In the genomic region with DNA sequence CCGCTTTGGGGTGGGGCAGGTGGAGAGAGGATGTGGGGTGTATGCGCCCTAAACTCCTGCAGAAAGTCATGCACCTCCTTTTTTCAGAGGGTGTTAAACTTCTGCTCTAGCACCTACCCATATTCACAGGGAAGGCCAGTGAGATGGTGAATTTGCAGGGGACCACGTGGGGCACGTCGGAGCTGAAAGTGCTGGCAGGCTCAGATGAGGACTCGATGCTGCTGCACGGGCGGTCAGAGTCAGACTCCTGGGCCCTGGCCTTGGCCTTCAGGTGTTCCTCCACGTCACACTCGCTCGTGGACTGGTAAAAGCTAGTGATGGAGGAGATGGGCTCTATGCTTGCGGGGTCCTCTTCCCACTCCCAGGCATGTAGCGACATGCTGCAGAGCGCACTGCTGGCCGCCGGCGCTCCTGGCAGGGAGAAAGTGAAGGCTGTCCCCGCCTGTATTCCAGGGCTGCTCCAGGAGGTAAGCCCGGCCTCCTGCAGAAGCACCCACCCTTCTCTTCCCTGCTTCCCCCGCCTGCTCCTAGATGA, we compare ENCODE assay signal across 9 cellular contexts. TPM values are rescaled to one million over a fixed set of nuclear protein-coding genes. Genes with fewer than 3 reads are reported as not detected.
A peak's percentile ranks its signal among the peaks of the same experiment; 100 is the strongest.
DNase-seq lines count a peak whose midpoint lies in the region; ATAC-seq and TF ChIP-seq lines count a peak whose summit lies in the region.
"Had no signal": no experiment of that assay in that cellular context is flagged by ENCODE, and none has a peak within 500 bp of the region (broad histone marks: within the 10 kb centered on the region; RNA-seq: fewer than 3 reads in every experiment).

No MANE protein-coding gene starts in this region.

- no peak overlapping the region for H3K27ac Mint-ChIP-seq in WTC11
- peak overlapping the region; percentile 77 for H3K27ac Mint-ChIP-seq in progenitor cell of endocrine pancreas

- H3K36me3 ChIP-seq in iPS-18a (ENCODE audit: control insufficient read depth, low read depth, low read length), result no peaks in the 10 kb centered on the region

- peak overlapping the region; percentile 29 for H3K9ac ChIP-seq in iPS-18a (ENCODE audit: low read length)

- H3K4me3 ChIP-seq in iPS-18a (ENCODE audit: low read length), result peak overlapping the region; percentile 55

- peaks cover 54% of the 10 kb centered on the region for H3K27me3 ChIP-seq in iPS-18a (ENCODE audit: control insufficient read depth, insufficient read depth, low read length)

- H3K9me3 ChIP-seq in iPS-18a (ENCODE audit: control insufficient read depth, low read depth, low read length), result no peaks in the 10 kb centered on the region

- H3K4me1 ChIP-seq in iPS-18a (ENCODE audit: control insufficient read depth, low read depth, low read length), result peaks cover 9% of the 10 kb centered on the region

- H3K9me3 Mint-ChIP-seq in WTC11 (peaks cover 6% of the 10 kb centered on the region), progenitor cell of endocrine pancreas (ENCODE audit: low read depth) (no peaks in the 10 kb centered on the region)

- H3K4me3 Mint-ChIP-seq in WTC11 (peak overlapping the region; percentile 77), progenitor cell of endocrine pancreas (ENCODE audit: low read depth) (peak overlapping the region; percentile 74)

- H3K4me1 Mint-ChIP-seq in WTC11 (peaks cover 16% of the 10 kb centered on the region), progenitor cell of endocrine pancreas (ENCODE audit: low read depth) (peaks cover 11% of the 10 kb centered on the region)

- CTCF ChIA-PET in WTC11 (lab: Charles Lee), result interaction anchor here (0.8 to 4.3 kb wide), 10 partner anchors 10 to 375 kb away, joined by 3 to 56 read pairs (median 5); partner anchors contain the start of gene RAB43

- DNase-seq in NCI-H526 (lab: John Stamatoyannopoulos, UW) (peak; percentile 57 to 74), NCI-H526 treated with DMSO at 0.1 percent for 48 hours (lab: John Stamatoyannopoulos, UW) (no peak), WTC11 (ENCODE audit: low spot score) (peak; percentile 41), progenitor cell of endocrine pancreas (ENCODE audit: low spot score, unreplicated experiment) (no peak), OCI-M2 (lab: John Stamatoyannopoulos, UW; ENCODE audit: unreplicated experiment) (no peak), H4 (ENCODE audit: low spot score) (no peak)

- TF ChIP-seq CTCF in WTC11 (IDR thresholded peaks at IDR 0.05) (no peak), progenitor cell of endocrine pancreas (IDR thresholded peaks at IDR 0.05; ENCODE audit: unreplicated experiment) (no peak)

- no peak overlapping the region for H3K27ac ChIP-seq in iPS-18a (ENCODE audit: low read length)

- peaks cover 65% of the 10 kb centered on the region for H3K27me3 Mint-ChIP-seq in WTC11 (ENCODE audit: low read depth)
- peaks cover 5% of the 10 kb centered on the region for H3K27me3 Mint-ChIP-seq in progenitor cell of endocrine pancreas

- H3K36me3 Mint-ChIP-seq in WTC11 (no peaks in the 10 kb centered on the region), progenitor cell of endocrine pancreas (ENCODE audit: insufficient read depth) (no peaks in the 10 kb centered on the region)

- ATAC-seq in WTC11 (peak; percentile 45), HG03571 (IDR thresholded peaks at IDR 0.05; ENCODE audit: unreplicated experiment) (no peak)

- POLR2A ChIA-PET in WTC11 (lab: Charles Lee), result interaction anchor here (0.6 to 1.6 kb wide), 3 partner anchors 53 to 253 kb away, joined by 3 to 4 read pairs (median 4); partner anchors contain the start of gene RAB43

TF ChIP-seq in WTC11, 78 proteins besides CTCF, POLR2A, EP300 and RAD21:
- TF ChIP-seq, protein P1, sequence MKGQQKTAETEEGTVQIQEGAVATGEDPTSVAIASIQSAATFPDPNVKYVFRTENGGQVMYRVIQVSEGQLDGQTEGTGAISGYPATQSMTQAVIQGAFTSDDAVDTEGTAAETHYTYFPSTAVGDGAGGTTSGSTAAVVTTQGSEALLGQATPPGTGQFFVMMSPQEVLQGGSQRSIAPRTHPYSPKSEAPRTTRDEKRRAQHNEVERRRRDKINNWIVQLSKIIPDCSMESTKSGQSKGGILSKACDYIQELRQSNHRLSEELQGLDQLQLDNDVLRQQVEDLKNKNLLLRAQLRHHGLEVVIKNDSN (CRISPR knock-in tag; IDR thresholded peaks at IDR 0.05), result peak; percentile 65; the same call in 1 of the 2 replicates
- TF ChIP-seq, protein P2, sequence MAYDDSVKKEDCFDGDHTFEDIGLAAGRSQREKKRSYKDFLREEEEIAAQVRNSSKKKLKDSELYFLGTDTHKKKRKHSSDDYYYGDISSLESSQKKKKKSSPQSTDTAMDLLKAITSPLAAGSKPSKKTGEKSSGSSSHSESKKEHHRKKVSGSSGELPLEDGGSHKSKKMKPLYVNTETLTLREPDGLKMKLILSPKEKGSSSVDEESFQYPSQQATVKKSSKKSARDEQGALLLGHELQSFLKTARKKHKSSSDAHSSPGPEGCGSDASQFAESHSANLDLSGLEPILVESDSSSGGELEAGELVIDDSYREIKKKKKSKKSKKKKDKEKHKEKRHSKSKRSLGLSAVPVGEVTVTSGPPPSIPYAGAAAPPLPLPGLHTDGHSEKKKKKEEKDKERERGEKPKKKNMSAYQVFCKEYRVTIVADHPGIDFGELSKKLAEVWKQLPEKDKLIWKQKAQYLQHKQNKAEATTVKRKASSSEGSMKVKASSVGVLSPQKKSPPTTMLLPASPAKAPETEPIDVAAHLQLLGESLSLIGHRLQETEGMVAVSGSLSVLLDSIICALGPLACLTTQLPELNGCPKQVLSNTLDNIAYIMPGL (CRISPR knock-in tag; IDR thresholded peaks at IDR 0.05), result no peak

RNA-seq across cellular contexts. Expression of gene CFAP92, which starts 0.9 kb away (rescaled TPM):
- total RNA-seq in WTC11 (2021) (2.3 to 2.9 TPM (median 2.6 TPM) in 3 replicates), progenitor cell of endocrine pancreas (2.4 and 2.7 TPM in 2 replicates)
- total RNA-seq in H4 (2014; rRNA removed; shearing (Covaris generic)), result 0.06 and 0.50 TPM in 2 replicates
- total RNA-seq: G401 had no signal

RNA-seq across cellular contexts. Expression of gene EFCC1, which starts 8.1 kb away (rescaled TPM):
- total RNA-seq in WTC11 (2021), result 0.16 to 0.31 TPM (median 0.16 TPM) in 3 replicates
- 0.60 TPM in 2 replicates for total RNA-seq in progenitor cell of endocrine pancreas
- 0.27 and 1.2 TPM in 2 replicates for total RNA-seq in H4 (2014; rRNA removed; shearing (Covaris generic))
- total RNA-seq: G401 had no signal

Comparison
In these comparisons a context has a peak if more than half of its experiments do, and no peak if none do; other contexts are left out.
1. DNase-seq: peak in NCI-H526 (2 of 2) and WTC11 (single experiment); none in NCI-H526 treated with DMSO at 0.1 percent for 48 hours (single experiment), progenitor cell of endocrine pancreas (single experiment), OCI-M2 (single experiment) and H4 (single experiment).